ENCODE assay signal across 10 cellular contexts in the genomic region with DNA sequence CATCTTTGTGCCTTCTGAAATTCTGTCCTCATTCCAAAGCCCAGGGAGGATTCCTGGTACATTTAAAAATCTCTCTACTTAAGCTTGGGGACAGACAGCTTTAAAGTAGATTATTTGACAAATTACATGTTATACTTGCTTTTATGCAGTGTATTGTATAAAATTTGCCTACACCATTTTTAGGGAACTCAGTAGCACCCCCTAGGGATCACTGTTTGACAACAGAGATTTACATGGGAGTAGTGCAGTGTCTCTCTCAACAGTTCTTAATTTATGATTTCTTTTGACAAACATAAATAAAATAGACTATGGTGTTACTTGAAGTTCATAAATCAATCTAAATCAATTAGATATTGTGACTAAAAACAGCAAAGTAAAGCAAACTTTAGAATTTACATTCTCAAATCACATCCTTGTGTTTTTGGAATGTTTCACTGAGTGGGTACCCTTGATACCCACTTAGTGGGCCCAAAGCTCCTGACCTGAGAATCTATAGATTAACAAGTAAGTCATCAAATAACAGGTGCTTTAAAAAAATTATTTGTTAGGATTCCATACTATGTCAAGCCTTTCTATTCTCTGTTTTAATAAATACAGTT.
DNase-seq lines count a peak whose midpoint lies in the region; ATAC-seq, FAIRE-seq and TF ChIP-seq lines count a peak whose summit lies in the region.
"Had no signal": no experiment of that assay in that cellular context is flagged by ENCODE, and none has a peak within 500 bp of the region (broad histone marks: within the 10 kb centered on the region; RNA-seq: fewer than 3 reads in every experiment).

No MANE protein-coding gene starts in this region.

- no peak overlapping the region for H3K27ac ChIP-seq in keratinocyte (ENCODE audit: control insufficient read depth, insufficient read depth, low read length)

- no peaks in the 10 kb centered on the region for H4K20me1 ChIP-seq in keratinocyte (ENCODE audit: control insufficient read depth, extremely low read depth, insufficient read depth, low read length)

- no peaks in the 10 kb centered on the region for H3K4me1 Mint-ChIP-seq in CD14-positive monocyte
- H3K4me1 Mint-ChIP-seq: central memory CD8-positive, alpha-beta T cell had no signal

- no peaks in the 10 kb centered on the region for H3K36me3 ChIP-seq in keratinocyte (ENCODE audit: control insufficient read depth in 2 of 2, extremely low read depth in 1 of 2, insufficient read depth in 2 of 2, low read length in 2 of 2)

- no peak overlapping the region for H3K9ac ChIP-seq in keratinocyte (ENCODE audit: control insufficient read depth, extremely low read depth, insufficient read depth, low read length)

- TF ChIP-seq CTCF in CD14-positive monocyte (IDR thresholded peaks at IDR 0.05) (peak; percentile 25), keratinocyte (optimal IDR thresholded peaks at IDR 0.05 in 1 of 3, IDR thresholded peaks at IDR 0.05 in 1 of 3, conservative IDR thresholded peaks at IDR 0.05 in 1 of 3; ENCODE audit: extremely low read depth in 1 of 3, insufficient read depth in 2 of 3, low read length in 3 of 3) (peak in 2 of 3 experiments; percentile 64)

- dilution Hi-C loops in keratinocyte (cut with MboI; ENCODE audit: extremely low pct_ligation_motif_present, low sequenced_read_pairs) = no loop called here

- H3K4me3 ChIP-seq in keratinocyte (ENCODE audit: control insufficient read depth in 2 of 3, extremely low read depth in 1 of 3, insufficient read depth in 2 of 3, low read depth in 1 of 3, low read length in 3 of 3) = no peak overlapping the region

- H3K27ac Mint-ChIP-seq in CD14-positive monocyte = no peak overlapping the region

- no peaks in the 10 kb centered on the region for H3K36me3 Mint-ChIP-seq in CD14-positive monocyte

- H3K27me3 Mint-ChIP-seq in CD14-positive monocyte (ENCODE audit: low read depth in 3 of 3) = peaks cover 0 to 2% (median 2%) of the 10 kb centered on the region in 3 donors

- no peak overlapping the region for H2AFZ ChIP-seq in keratinocyte (ENCODE audit: control insufficient read depth, low read length)

- H3K9me3 ChIP-seq in keratinocyte (ENCODE audit: control insufficient read depth, low read depth, low read length) = no peaks in the 10 kb centered on the region

- no peaks in the 10 kb centered on the region for H3K79me2 ChIP-seq in keratinocyte (ENCODE audit: control insufficient read depth, insufficient read depth, low read length)

- H3K9me3 Mint-ChIP-seq in CD14-positive monocyte = peaks cover 0 to 10% (median 2%) of the 10 kb centered on the region in 7 donors

- intact Hi-C loops in CD14-positive monocyte (cut with micrococcal nuclease) = no loop called here

- peak; percentile 80 for FAIRE-seq in TTC549 (lab: Jason Lieb, UNC)
- FAIRE-seq in keratinocyte (lab: Jason Lieb, UNC) = no peak
- FAIRE-seq: RCC 7860 had no signal

- DNase-seq in CD14-positive monocyte (ENCODE audit: low spot score) = no peak
- DNase-seq in HT-29 (ENCODE audit: low spot score) = peak; percentile 52
- DNase-seq in keratinocyte (ENCODE audit: low read depth, low spot score) = no peak
- no peak for DNase-seq in Ammon's horn (ENCODE audit: low spot score)

- no peak overlapping the region for H3K4me3 Mint-ChIP-seq in CD14-positive monocyte
- H3K4me3 Mint-ChIP-seq: central memory CD8-positive, alpha-beta T cell had no signal

- H3K27me3 ChIP-seq in keratinocyte (ENCODE audit: control insufficient read depth, extremely low read depth, insufficient read depth, low read length) = no peaks in the 10 kb centered on the region

- ATAC-seq in HG02981 (IDR thresholded peaks at IDR 0.05; ENCODE audit: unreplicated experiment) (no peak), GM18520 (IDR thresholded peaks at IDR 0.05; ENCODE audit: unreplicated experiment) (no peak), HG03045 (IDR thresholded peaks at IDR 0.05; ENCODE audit: unreplicated experiment) (no peak)

- no peak overlapping the region for H3K4me2 ChIP-seq in keratinocyte (ENCODE audit: control insufficient read depth, extremely low read depth, insufficient read depth, low read depth, low read length)

- peaks cover 15% of the 10 kb centered on the region for H3K4me1 ChIP-seq in keratinocyte (ENCODE audit: control insufficient read depth, extremely low read depth, insufficient read depth, low read length)

- H3K9me1 ChIP-seq in keratinocyte (ENCODE audit: control insufficient read depth, extremely low read depth, insufficient read depth, low read length) = no peaks in the 10 kb centered on the region
